Comparison of ENCODE assay signal across 16 cellular contexts in the genomic region with DNA sequence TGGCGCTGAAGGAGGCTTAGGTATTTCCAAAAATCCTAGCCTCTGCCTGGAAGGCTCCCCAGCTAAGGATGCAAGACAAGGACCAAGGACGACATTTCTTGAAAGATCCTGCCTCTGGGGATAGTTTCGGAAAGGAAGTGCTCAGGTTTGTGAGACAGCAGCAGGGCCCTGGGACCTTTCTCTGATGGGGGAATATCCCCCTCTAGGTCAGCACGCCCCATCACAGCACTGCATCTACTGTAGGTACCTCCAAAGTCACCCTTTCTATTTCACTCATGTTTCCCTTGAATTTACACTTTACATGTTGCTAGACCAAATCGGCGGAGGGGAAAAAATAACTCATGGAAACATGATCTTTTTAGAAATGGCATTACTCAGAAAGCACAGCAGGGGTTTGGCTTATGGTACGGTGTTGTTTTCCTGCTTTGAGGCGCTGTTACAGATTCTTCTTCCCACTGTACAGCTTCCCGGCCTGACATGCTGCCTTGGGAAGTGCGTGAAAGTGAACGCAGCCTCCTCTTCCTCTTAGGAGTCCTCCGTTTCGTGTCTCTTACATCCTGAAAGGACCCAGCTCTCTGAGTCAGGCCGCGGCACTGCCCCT.
DNase-seq lines count a peak whose midpoint lies in the region; ATAC-seq lines count a peak whose summit lies in the region.
"Had no signal": no experiment of that assay in that cellular context is flagged by ENCODE, and none has a peak within 500 bp of the region (broad histone marks: within the 10 kb centered on the region; RNA-seq: fewer than 3 reads in every experiment).

No MANE protein-coding gene starts in this region.

- peak; percentile 89 for ATAC-seq in activated naive CD8-positive, alpha-beta T cell treated with anti-CD3 and anti-CD28 coated beads, Interleukin-2, amount 50 U/mL, for 24 hours
- peak; percentile 63 to 68 for ATAC-seq in stimulated activated naive B cell treated with anti-CD40 and anti-IgM and Interleukin-4, amounts not matched to agents 10 μg/mL and 1 μg/mL and 100 μg/mL, for 72 hours (replicated peaks)
- ATAC-seq in GM21786 (IDR thresholded peaks at IDR 0.05; ENCODE audit: unreplicated experiment) (no peak), esophagus mucosa (no peak)

- peaks cover 18% of the 10 kb centered on the region for H3K4me1 Mint-ChIP-seq in activated naive CD8-positive, alpha-beta T cell treated with anti-CD3 and anti-CD28 coated beads, Interleukin-2, amount 50 U/mL, for 24 hours
- peaks cover 12% of the 10 kb centered on the region for H3K4me1 Mint-ChIP-seq in activated naive CD8-positive, alpha-beta T cell treated with anti-CD3 and anti-CD28 coated beads for 36 hours
- H3K4me1 Mint-ChIP-seq in stimulated activated naive B cell treated with anti-CD40 and anti-IgM and Interleukin-4, amounts not matched to agents 10 μg/mL and 1 μg/mL and 100 μg/mL, for 72 hours = peaks cover 15 to 25% of the 10 kb centered on the region in 2 donors

- H3K27ac Mint-ChIP-seq in activated naive CD8-positive, alpha-beta T cell treated with anti-CD3 and anti-CD28 coated beads, Interleukin-2, amount 50 U/mL, for 24 hours = peak overlapping the region; percentile 44
- no peak overlapping the region for H3K27ac Mint-ChIP-seq in activated naive CD8-positive, alpha-beta T cell treated with anti-CD3 and anti-CD28 coated beads for 36 hours
- H3K27ac Mint-ChIP-seq in stimulated activated naive B cell treated with anti-CD40 and anti-IgM and Interleukin-4, amounts not matched to agents 10 μg/mL and 1 μg/mL and 100 μg/mL, for 72 hours = no peak overlapping the region
- H3K27ac Mint-ChIP-seq: dendritic cell treated with granulocyte-macrophage colony-stimulating factor and Interleukin-4, amounts not matched to agents 40 ng/mL and 50 ng/mL, for 4 days had no signal

- no peaks in the 10 kb centered on the region for H3K9me3 Mint-ChIP-seq in activated naive CD8-positive, alpha-beta T cell treated with anti-CD3 and anti-CD28 coated beads, Interleukin-2, amount 50 U/mL, for 24 hours
- H3K9me3 Mint-ChIP-seq in activated naive CD8-positive, alpha-beta T cell treated with anti-CD3 and anti-CD28 coated beads for 36 hours = no peaks in the 10 kb centered on the region
- no peaks in the 10 kb centered on the region for H3K9me3 Mint-ChIP-seq in stimulated activated naive B cell treated with anti-CD40 and anti-IgM and Interleukin-4, amounts not matched to agents 10 μg/mL and 1 μg/mL and 100 μg/mL, for 72 hours
- H3K9me3 Mint-ChIP-seq: dendritic cell treated with granulocyte-macrophage colony-stimulating factor and Interleukin-4, amounts not matched to agents 40 ng/mL and 50 ng/mL, for 4 days had no signal

- H3K27me3 Mint-ChIP-seq in activated naive CD8-positive, alpha-beta T cell treated with anti-CD3 and anti-CD28 coated beads, Interleukin-2, amount 50 U/mL, for 24 hours = peaks cover 37% of the 10 kb centered on the region
- peaks cover 48% of the 10 kb centered on the region for H3K27me3 Mint-ChIP-seq in activated naive CD8-positive, alpha-beta T cell treated with anti-CD3 and anti-CD28 coated beads for 36 hours
- H3K27me3 Mint-ChIP-seq in stimulated activated naive B cell treated with anti-CD40 and anti-IgM and Interleukin-4, amounts not matched to agents 10 μg/mL and 1 μg/mL and 100 μg/mL, for 72 hours = peaks cover 27 to 36% of the 10 kb centered on the region in 2 donors

- no peaks in the 10 kb centered on the region for H3K36me3 Mint-ChIP-seq in activated naive CD8-positive, alpha-beta T cell treated with anti-CD3 and anti-CD28 coated beads, Interleukin-2, amount 50 U/mL, for 24 hours (ENCODE audit: low read depth)
- no peaks in the 10 kb centered on the region for H3K36me3 Mint-ChIP-seq in activated naive CD8-positive, alpha-beta T cell treated with anti-CD3 and anti-CD28 coated beads for 36 hours
- H3K36me3 Mint-ChIP-seq in stimulated activated naive B cell treated with anti-CD40 and anti-IgM and Interleukin-4, amounts not matched to agents 10 μg/mL and 1 μg/mL and 100 μg/mL, for 72 hours = no peaks in the 10 kb centered on the region

- no peak overlapping the region for H3K4me3 Mint-ChIP-seq in activated naive CD8-positive, alpha-beta T cell treated with anti-CD3 and anti-CD28 coated beads, Interleukin-2, amount 50 U/mL, for 24 hours
- no peak overlapping the region for H3K4me3 Mint-ChIP-seq in activated naive CD8-positive, alpha-beta T cell treated with anti-CD3 and anti-CD28 coated beads for 36 hours
- no peak overlapping the region for H3K4me3 Mint-ChIP-seq in stimulated activated naive B cell treated with anti-CD40 and anti-IgM and Interleukin-4, amounts not matched to agents 10 μg/mL and 1 μg/mL and 100 μg/mL, for 72 hours
- H3K4me3 Mint-ChIP-seq: dendritic cell treated with granulocyte-macrophage colony-stimulating factor and Interleukin-4, amounts not matched to agents 40 ng/mL and 50 ng/mL, for 4 days had no signal

- no peak for DNase-seq in activated naive CD8-positive, alpha-beta T cell treated with anti-CD3 and anti-CD28 coated beads, Interleukin-2, amount 50 U/mL, for 24 hours
- no peak for DNase-seq in activated naive CD8-positive, alpha-beta T cell treated with anti-CD3 and anti-CD28 coated beads for 36 hours
- DNase-seq in NCI-H2171 treated with DMSO at 0.1 percent for 48 hours (lab: John Stamatoyannopoulos, UW) (peak; percentile 81), fibroblast of peridontal ligament (ENCODE audit: extremely low read depth) (peak; percentile 43), mucosa of gallbladder (ENCODE audit: low spot score) (no peak)
- DNase-seq in stimulated activated naive B cell treated with anti-CD40 and anti-IgM and Interleukin-4, amounts not matched to agents 10 μg/mL and 1 μg/mL and 100 μg/mL, for 72 hours = no peak
- DNase-seq: amniotic stem cell, esophagus squamous epithelium, NCI-H1105, NCI-H446 treated with DMSO at 0.1 percent for 48 hours, occipital lobe, spleen, testis had no signal

Comparison
In these comparisons a context has a peak if more than half of its experiments do, and no peak if none do; other contexts are left out.
1. ATAC-seq: peak in activated naive CD8-positive, alpha-beta T cell treated with anti-CD3 and anti-CD28 coated beads, Interleukin-2, amount 50 U/mL, for 24 hours (single experiment) and stimulated activated naive B cell treated with anti-CD40 and anti-IgM and Interleukin-4, amounts not matched to agents 10 μg/mL and 1 μg/mL and 100 μg/mL, for 72 hours (2 of 2); none in GM21786 (single experiment) and esophagus mucosa (single experiment).
2. DNase-seq: peak in NCI-H2171 treated with DMSO at 0.1 percent for 48 hours (single experiment) and fibroblast of peridontal ligament (single experiment); none in activated naive CD8-positive, alpha-beta T cell treated with anti-CD3 and anti-CD28 coated beads, Interleukin-2, amount 50 U/mL, for 24 hours (single experiment), activated naive CD8-positive, alpha-beta T cell treated with anti-CD3 and anti-CD28 coated beads for 36 hours (single experiment), stimulated activated naive B cell treated with anti-CD40 and anti-IgM and Interleukin-4, amounts not matched to agents 10 μg/mL and 1 μg/mL and 100 μg/mL, for 72 hours (single experiment) and mucosa of gallbladder (single experiment).